Comparison of ENCODE assay signal across 8 cellular contexts in genomic region chr3:72722930-72723726, GRCh38.
DNase-seq lines count a peak whose midpoint lies in the region; ATAC-seq and TF ChIP-seq lines count a peak whose summit lies in the region.

No MANE protein-coding gene starts in this region.

- no peaks in the 10 kb centered on the region for H3K9me3 ChIP-seq in ascending aorta

- H3K27me3 Mint-ChIP-seq in HFFc6 (ENCODE audit: insufficient read depth) (peaks cover 3% of the 10 kb centered on the region; the same call in 1 of the 2 replicates), memory B cell (peaks cover 5% of the 10 kb centered on the region)

- H3K4me3 ChIP-seq in ascending aorta, result no peak overlapping the region

- intact Hi-C loops in ascending aorta (cut with DNase I), result no loop called here

- H3K4me1 ChIP-seq in ascending aorta, result peaks cover 0 to 11% of the 10 kb centered on the region in 2 donors

- peak overlapping the region; percentile 79 for H3K27ac Mint-ChIP-seq in HFFc6
- peak overlapping the region; percentile 21 for H3K27ac Mint-ChIP-seq in memory B cell

- peak overlapping the region; percentile 54 to 68 for H3K27ac ChIP-seq in ascending aorta

- TF ChIP-seq CTCF in HFFc6 (IDR thresholded peaks at IDR 0.05), result no peak
- TF ChIP-seq CTCF in ascending aorta (IDR thresholded peaks at IDR 0.05), result no peak

- DNase-seq in EL, result peak; percentile 70
- peak; percentile 77 for DNase-seq in HFFc6
- peak in 1 of 2 donors; percentile 66 for DNase-seq in ascending aorta (ENCODE audit: low spot score in 2 of 2)
- DNase-seq in memory B cell (ENCODE audit: low spot score in 2 of 2), result no peak
- DNase-seq in NOMO-1 treated with DMSO at 0.1 percent for 48 hours (lab: John Stamatoyannopoulos, UW; ENCODE audit: unreplicated experiment), result no peak
- DNase-seq in KG1 (lab: John Stamatoyannopoulos, UW), result no peak

- H3K36me3 ChIP-seq in ascending aorta, result no peaks in the 10 kb centered on the region

- peak overlapping the region; percentile 45; the same call in 1 of the 2 replicates for H3K4me3 Mint-ChIP-seq in HFFc6
- no peak overlapping the region for H3K4me3 Mint-ChIP-seq in memory B cell

- H3K4me1 Mint-ChIP-seq in HFFc6 (ENCODE audit: low read depth) (peaks cover 11% of the 10 kb centered on the region), memory B cell (peaks cover 8% of the 10 kb centered on the region)

- no peak for ATAC-seq in memory B cell (ENCODE audit: low read depth)
- no peak for ATAC-seq in GM21717 (IDR thresholded peaks at IDR 0.05; ENCODE audit: unreplicated experiment)
- ATAC-seq in GM21526 (IDR thresholded peaks at IDR 0.05; ENCODE audit: low FRiP score, unreplicated experiment), result no peak

- no peaks in the 10 kb centered on the region for H3K27me3 ChIP-seq in ascending aorta

- H3K9me3 Mint-ChIP-seq in HFFc6 (no peaks in the 10 kb centered on the region), memory B cell (peaks cover 5% of the 10 kb centered on the region)

- H3K36me3 Mint-ChIP-seq in HFFc6 (ENCODE audit: low read depth), result no peaks in the 10 kb centered on the region
- H3K36me3 Mint-ChIP-seq in memory B cell, result peaks cover 4% of the 10 kb centered on the region

Comparison
In these comparisons a context has a peak if more than half of its experiments do, and no peak if none do; other contexts are left out.
1. DNase-seq: peak in EL (single experiment) and HFFc6 (single experiment); none in memory B cell (0 of 2), NOMO-1 treated with DMSO at 0.1 percent for 48 hours (single experiment) and KG1 (single experiment).